22 cellular contexts compared by ENCODE assay signal in the genomic region with DNA sequence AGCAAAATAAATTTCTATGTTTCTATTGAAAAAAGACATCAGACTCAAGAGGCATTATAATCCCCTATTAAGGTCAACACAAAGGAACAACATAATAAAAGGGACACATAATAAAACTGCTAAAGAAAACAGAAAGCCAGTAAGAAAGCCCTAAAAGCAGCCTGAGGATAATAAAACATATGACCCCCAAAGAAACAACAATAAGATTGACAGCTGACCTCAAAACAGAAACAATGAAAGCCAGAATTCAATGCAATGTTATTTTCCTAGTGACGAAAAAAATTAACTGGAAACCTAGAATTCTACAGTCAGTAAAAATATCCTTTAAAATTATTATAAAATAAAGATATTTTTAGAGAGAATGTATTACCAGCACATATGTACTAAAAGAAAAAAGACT. TPM values are rescaled to one million over a fixed set of nuclear protein-coding genes. Genes with fewer than 3 reads are reported as not detected.
DNase-seq lines count a peak whose midpoint lies in the region; ATAC-seq, FAIRE-seq and TF ChIP-seq lines count a peak whose summit lies in the region.
"Had no signal": no experiment of that assay in that cellular context is flagged by ENCODE, and none has a peak within 500 bp of the region (broad histone marks: within the 10 kb centered on the region; RNA-seq: fewer than 3 reads in every experiment).

No MANE protein-coding gene starts in this region.

- DNase-seq in HepG2 (ENCODE audit: low spot score) (no peak), right lobe of liver (no peak), HEK293T (ENCODE audit: extremely low spot score) (no peak), WTC11 (ENCODE audit: low spot score) (no peak), dorsolateral prefrontal cortex (no peak), NCI-H2227 treated with DMSO at 0.1 percent for 48 hours (lab: John Stamatoyannopoulos, UW) (no peak)
- DNase-seq: 8988T; AML-193; Caco-2; Calu3; CD4-positive, alpha-beta T cell; CD8-positive, alpha-beta T cell; DMS79 treated with DMSO at 0.1 percent for 48 hours; GF-D8 had no signal

- CTCF ChIA-PET in HepG2 (lab: Yijun Ruan, JAX; ENCODE audit: low intra/inter-chr PET ratio, low total read pairs): no interaction called here
- CTCF ChIA-PET in HEK293T (lab: Yijun Ruan, JAX): no interaction called here
- CTCF ChIA-PET in WTC11 (lab: Charles Lee): no interaction called here

- intact Hi-C loops in HepG2 (cut with micrococcal nuclease; ENCODE audit: unreplicated experiment) (no loop called here), right lobe of liver (cut with DNase I) (no loop called here), dorsolateral prefrontal cortex (cut with DNase I) (loop anchor here in 1 of 2 donors (5.0 kb wide), 1 partner anchor 204 kb away; no protein-coding TSS in a partner anchor)

- H3K4me1 Mint-ChIP-seq in WTC11: no peaks in the 10 kb centered on the region
- H3K4me1 Mint-ChIP-seq: B cell had no signal

- no peak for ATAC-seq in HepG2
- no peak for ATAC-seq in right lobe of liver
- no peak for ATAC-seq in WTC11
- no peak for ATAC-seq in GM18909 (IDR thresholded peaks at IDR 0.05; ENCODE audit: poor library complexity, unreplicated experiment)
- ATAC-seq: CD8-positive, alpha-beta T cell had no signal

- H4K20me1 ChIP-seq in HepG2 (ENCODE audit: insufficient read depth, low read length): no peaks in the 10 kb centered on the region
- H4K20me1 ChIP-seq: BLaER1 treated with 17β-estradiol and CSF1 and Interleukin-3, amounts not matched to agents 10 nM and 100 nM had no signal

- WGBS in HepG2 (ENCODE audit: low lambda C conversion rate): 5% methylated on average over 1 of the region's 1 CpG
- 65% methylated on average over 1 of the region's 1 CpG for WGBS in right lobe of liver (ENCODE audit: insufficient coverage, low coverage, low lambda C conversion rate, missing lambda C conversion rate)

- no peak overlapping the region for H2AFZ ChIP-seq in HepG2 (ENCODE audit: low read length)

- in situ Hi-C loops in HepG2 (cut with HindIII; ENCODE audit: extremely low pct_ligation_motif_present, low pct_unique_long_range_greater_than_20kb): no loop called here

- POLR2A ChIA-PET in HepG2 (lab: Yijun Ruan, JAX): no interaction called here
- POLR2A ChIA-PET in HEK293T (lab: Yijun Ruan, JAX): no interaction called here
- POLR2A ChIA-PET in WTC11 (lab: Charles Lee): no interaction called here

- H3K27me3 ChIP-seq in HepG2 (ENCODE audit: control insufficient read depth in 1 of 2, insufficient read depth in 2 of 2, low read length in 2 of 2): no peaks in the 10 kb centered on the region
- no peaks in the 10 kb centered on the region for H3K27me3 ChIP-seq in right lobe of liver
- H3K27me3 ChIP-seq in dorsolateral prefrontal cortex: no peaks in the 10 kb centered on the region
- H3K27me3 ChIP-seq: BLaER1 treated with 17β-estradiol and CSF1 and Interleukin-3, amounts not matched to agents 10 nM and 100 nM had no signal

- TF ChIP-seq RAD21 in HepG2 (CRISPR knock-in tag; IDR thresholded peaks at IDR 0.05): no peak

- no peaks in the 10 kb centered on the region for H3K79me2 ChIP-seq in HepG2 (ENCODE audit: insufficient read depth, low read length)

- H3K4me3 ChIP-seq in HepG2 (replicated peaks in 1 of 3; ENCODE audit: insufficient read depth in 1 of 3, low read depth in 2 of 3, low read length in 3 of 3) (no peak overlapping the region), right lobe of liver (no peak overlapping the region), dorsolateral prefrontal cortex (no peak overlapping the region)
- H3K4me3 ChIP-seq: BLaER1 treated with 17β-estradiol and CSF1 and Interleukin-3, amounts not matched to agents 10 nM and 100 nM had no signal

- no peak overlapping the region for H3K4me3 Mint-ChIP-seq in WTC11
- H3K4me3 Mint-ChIP-seq: B cell; CD4-positive, alpha-beta T cell; CD8-positive, alpha-beta T cell had no signal

- H3K9me3 ChIP-seq in HepG2 (ENCODE audit: low read length) (no peaks in the 10 kb centered on the region), right lobe of liver (peaks cover 0 to 5% (median 0%) of the 10 kb centered on the region in 4 donors)

- BruUV-seq in HepG2 (replicated peaks; lab: Mats Ljungman, UMichigan): no TSS peak

- H3K9ac ChIP-seq in HepG2 (ENCODE audit: insufficient read depth, low read depth, low read length): no peak overlapping the region
- H3K9ac ChIP-seq: BLaER1 treated with 17β-estradiol and CSF1 and Interleukin-3, amounts not matched to agents 10 nM and 100 nM had no signal

- H3K36me3 ChIP-seq in HepG2 (replicated peaks in 1 of 2; ENCODE audit: control insufficient read depth in 1 of 2, insufficient read depth in 2 of 2, low read length in 2 of 2) (no peaks in the 10 kb centered on the region), right lobe of liver (no peaks in the 10 kb centered on the region)
- H3K36me3 ChIP-seq: BLaER1 treated with 17β-estradiol and CSF1 and Interleukin-3, amounts not matched to agents 10 nM and 100 nM had no signal

- H3K36me3 Mint-ChIP-seq in WTC11: no peaks in the 10 kb centered on the region
- H3K36me3 Mint-ChIP-seq: CD8-positive, alpha-beta T cell had no signal

- H3K4me1 ChIP-seq in HepG2 (ENCODE audit: insufficient read depth, low read length) (no peaks in the 10 kb centered on the region), right lobe of liver (no peaks in the 10 kb centered on the region)

- no peak for TF ChIP-seq EP300 in HepG2 (IDR thresholded peaks at IDR 0.05; ENCODE audit: low read depth in 2 of 2, low read length in 2 of 2)
- TF ChIP-seq EP300 in HepG2 (CRISPR knock-in tag; IDR thresholded peaks at IDR 0.05; ENCODE audit: borderline replicate concordance): no peak

- H3K27ac ChIP-seq in HepG2 (ENCODE audit: extremely low read length, insufficient read depth, low read length) (no peak overlapping the region), right lobe of liver (no peak overlapping the region), dorsolateral prefrontal cortex (no peak overlapping the region)
- H3K27ac ChIP-seq: BLaER1 treated with 17β-estradiol and CSF1 and Interleukin-3, amounts not matched to agents 10 nM and 100 nM; C4-2B had no signal

- no peak for TF ChIP-seq CTCF in HepG2 (CRISPR knock-in tag; IDR thresholded peaks at IDR 0.05)
- no peak for TF ChIP-seq CTCF in right lobe of liver (IDR thresholded peaks at IDR 0.05)
- no peak for TF ChIP-seq CTCF in WTC11 (IDR thresholded peaks at IDR 0.05)
- TF ChIP-seq CTCF in dorsolateral prefrontal cortex (IDR thresholded peaks at IDR 0.05 in 54 of 56, conservative IDR thresholded peaks at IDR 0.05 in 2 of 56; ENCODE audit: low read depth in 1 of 56, partially characterized antibody in 56 of 56): no peak

- H3K4me2 ChIP-seq in HepG2 (ENCODE audit: low read depth, low read length): no peak overlapping the region
- H3K4me2 ChIP-seq: BLaER1 treated with 17β-estradiol and CSF1 and Interleukin-3, amounts not matched to agents 10 nM and 100 nM had no signal

- TF ChIP-seq POLR2A in HepG2 (IDR thresholded peaks at IDR 0.05; ENCODE audit: insufficient read depth in 1 of 2, low read depth in 2 of 2, low read length in 2 of 2) (no peak), right lobe of liver (IDR thresholded peaks at IDR 0.05) (no peak)

- H3K27ac Mint-ChIP-seq in WTC11: no peak overlapping the region
- H3K27ac Mint-ChIP-seq: B cell; CD4-positive, alpha-beta T cell; CD8-positive, alpha-beta T cell had no signal

- FAIRE-seq in HepG2 (lab: Jason Lieb, UNC): no peak
- FAIRE-seq: A204.1, D721Med, G401.6, GM12891 had no signal

- no peaks in the 10 kb centered on the region for H3K27me3 Mint-ChIP-seq in WTC11 (ENCODE audit: low read depth)

- H3K9me3 Mint-ChIP-seq in WTC11: peaks cover 17% of the 10 kb centered on the region
- H3K9me3 Mint-ChIP-seq: CD4-positive, alpha-beta T cell had no signal

TF ChIP-seq in HepG2, 621 proteins besides CTCF, POLR2A, EP300 and RAD21:
- TF ChIP-seq ZNF317 (CRISPR knock-in tag; IDR thresholded peaks at IDR 0.05) (peak; percentile 94), ZNF224 (CRISPR knock-in tag; IDR thresholded peaks at IDR 0.05) (no peak)
TF ChIP-seq in HepG2: peak in this region for 1.

RNA-seq across cellular contexts. Expression of a gene that starts 44.9 kb away (rescaled TPM):
- total RNA-seq in HepG2 (2016; rRNA removed; fragmentation: Illumina TruSeq; extraction: Trizol) (17.8 and 21.5 TPM in 2 replicates), right lobe of liver (10 to 100 TPM in 4 of 6 experiments, 1 to 10 TPM in 2; 6.1 to 12.1 (median 10.3) TPM), WTC11 (2021) (29.2 to 33.9 TPM (median 30.1 TPM) in 3 replicates), dorsolateral prefrontal cortex (100 to 1,000 TPM in 97 of 120 experiments, 10 to 100 TPM in 23; 79.2 to 197 (median 110) TPM)
- total RNA-seq in HepG2 (2016; cell fraction: cytosol; rRNA removed; fragmentation: Illumina TruSeq; extraction: Trizol; ENCODE audit: low read depth): 4.7 and 5.7 TPM in 2 replicates
- 14.6 and 21.5 TPM in 2 replicates for total RNA-seq in HepG2 (2016; cell fraction: insoluble cytoplasmic fraction; rRNA removed; fragmentation: Illumina TruSeq; extraction: Trizol)
- 20.8 and 23.5 TPM in 2 replicates for total RNA-seq in HepG2 (2016; cell fraction: membrane; rRNA removed; fragmentation: Illumina TruSeq; extraction: Trizol)
- total RNA-seq in HepG2 (2016; cell fraction: nucleus; rRNA removed; fragmentation: Illumina TruSeq; extraction: Trizol): 19.2 and 22.3 TPM in 2 replicates
- 34.7 and 37.7 TPM in 2 replicates for polyA plus RNA-seq in HepG2 (2011; rRNA removed)
- polyA plus RNA-seq in HepG2 (2011; cell fraction: cytosol; rRNA removed): 36.5 and 41.2 TPM in 2 replicates
- polyA plus RNA-seq in HepG2 (2011; cell fraction: nucleus; rRNA removed): 23.9 and 26.3 TPM in 2 replicates
- 30.7 and 50.8 TPM in 2 replicates for polyA plus RNA-seq in HepG2 (2012)
- polyA plus RNA-seq in HepG2 (2016; cell fraction: cytosol; fragmentation: Illumina TruSeq; extraction: Trizol; ENCODE audit: low read depth): 4.7 and 5.3 TPM in 2 replicates
- 18.9 and 24.9 TPM in 2 replicates for polyA plus RNA-seq in HepG2 (2016; cell fraction: insoluble cytoplasmic fraction; fragmentation: Illumina TruSeq; extraction: Trizol; ENCODE audit: low read depth)
- 18.3 and 20.8 TPM in 2 replicates for polyA plus RNA-seq in HepG2 (2016; cell fraction: membrane; fragmentation: Illumina TruSeq; extraction: Trizol; ENCODE audit: low read depth)
- 34.1 and 37.6 TPM in 2 replicates for polyA plus RNA-seq in HepG2 (2016; cell fraction: nucleus; fragmentation: Illumina TruSeq; extraction: Trizol; ENCODE audit: insufficient read depth, low read depth)
- 0.02 and 41.8 TPM in 2 replicates for polyA minus RNA-seq in HepG2 (2011; rRNA and poly(A)+ RNA removed; ENCODE audit: low replicate concordance)
- polyA minus RNA-seq in HepG2 (2011; cell fraction: cytosol; rRNA and poly(A)+ RNA removed): 19.1 and 21.5 TPM in 2 replicates
- polyA minus RNA-seq in HepG2 (2011; cell fraction: nucleus; rRNA and poly(A)+ RNA removed): 13.6 and 15.7 TPM in 2 replicates
- total RNA-seq: B cell had no signal
